9 cellular contexts compared by ENCODE assay signal in genomic region chr1:229949500-229949899, GRCh38.
"Had no signal": no experiment of that assay in that cellular context is flagged by ENCODE, and none has a peak within 500 bp of the region (broad histone marks: within the 10 kb centered on the region; RNA-seq: fewer than 3 reads in every experiment).

No MANE protein-coding gene starts in this region.

- H3K9me3 Mint-ChIP-seq: GM23338, H9 had no signal

- DNase-seq: H9, HCEC 1CT, IMR-90, KG1 had no signal

- H3K4me3 Mint-ChIP-seq: GM23338, H9 had no signal

- H3K4me3 ChIP-seq: GM23338, K562 had no signal

- FAIRE-seq: H1, H54, HTR-8/SVneo, K562 had no signal

- H3K27ac Mint-ChIP-seq: GM23338, H9 had no signal

- H3K4me1 Mint-ChIP-seq: GM23338, H9 had no signal
